ENCODE assay signal across 8 cellular contexts in the genomic region with DNA sequence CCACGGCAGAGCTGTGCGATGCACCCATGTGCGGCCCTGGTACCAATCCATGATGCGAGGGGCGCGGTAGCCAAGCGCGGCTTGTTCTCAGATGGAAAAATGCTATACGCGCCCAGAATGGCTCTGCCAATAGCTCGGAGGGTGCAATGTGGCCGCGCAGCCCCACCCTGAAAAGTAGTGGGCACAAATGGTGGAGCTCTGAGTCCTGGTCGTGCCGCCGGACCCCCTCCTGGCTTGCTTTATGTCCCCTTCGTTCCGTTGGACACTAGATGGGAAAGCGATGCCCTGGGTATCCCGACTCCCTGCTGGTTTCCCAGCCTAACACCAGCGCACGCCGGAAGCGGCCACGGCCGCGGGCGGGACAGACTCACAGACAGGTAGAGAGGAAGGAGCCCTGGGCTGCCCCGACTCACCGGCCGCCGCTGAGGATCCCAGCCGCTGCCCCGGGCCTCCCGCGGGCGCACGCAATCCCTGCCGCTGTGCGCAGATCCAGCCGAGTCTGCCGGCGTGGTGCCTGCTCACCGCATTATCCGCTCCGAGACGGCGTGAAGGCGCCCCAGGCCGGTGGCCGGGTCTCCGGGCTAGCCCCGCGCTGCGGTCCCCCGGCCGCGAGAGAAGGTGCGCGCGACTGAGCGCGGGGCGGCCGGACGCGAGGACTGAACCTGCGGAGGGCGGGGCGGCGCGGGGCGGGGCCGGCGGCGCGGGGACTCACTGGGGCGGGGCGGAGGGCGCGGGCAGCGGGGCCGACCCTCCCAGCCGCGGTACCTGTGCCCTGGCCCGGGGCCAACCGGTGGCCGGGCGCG. TPM values are rescaled to one million over a fixed set of nuclear protein-coding genes. Genes with fewer than 3 reads are reported as not detected.
DNase-seq lines count a peak whose midpoint lies in the region; ATAC-seq lines count a peak whose summit lies in the region.

CDC42EP3 (minus strand) TSS at position 630 of the 803 bp plus-strand sequence. CDS start 25,055 bp downstream, outside the sequence.

- H3K9me3 Mint-ChIP-seq in activated CD4-positive, alpha-beta memory T cell treated with anti-CD3 and anti-CD28 coated beads for 36 hours: no peaks in the 10 kb centered on the region

- CTCF ChIA-PET in activated CD4-positive, alpha-beta memory T cell treated with anti-CD3 and anti-CD28 coated beads for 36 hours (lab: Charles Lee): interaction anchor here (0.7 to 3.8 kb wide), 10 partner anchors 10 to 275 kb away, joined by 3 to 18 read pairs (median 4); no protein-coding TSS in a partner anchor

- peak within 1 kb of the TSS; percentile 95 for H3K4me3 Mint-ChIP-seq in activated CD4-positive, alpha-beta memory T cell treated with anti-CD3 and anti-CD28 coated beads for 36 hours

- POLR2A ChIA-PET in activated CD4-positive, alpha-beta memory T cell treated with anti-CD3 and anti-CD28 coated beads for 36 hours (lab: Charles Lee): interaction anchor here (0.6 to 2.2 kb wide), 20 partner anchors 12 to 206 kb away, joined by 3 to 13 read pairs (median 4); no protein-coding TSS in a partner anchor

- peaks cover 13% of the 10 kb centered on the region for H3K36me3 Mint-ChIP-seq in activated CD4-positive, alpha-beta memory T cell treated with anti-CD3 and anti-CD28 coated beads for 36 hours

- H3K27ac Mint-ChIP-seq in activated CD4-positive, alpha-beta memory T cell treated with anti-CD3 and anti-CD28 coated beads for 36 hours: peak within 1 kb of the TSS; percentile 91

- no peaks in the 10 kb centered on the region for H3K27me3 Mint-ChIP-seq in activated CD4-positive, alpha-beta memory T cell treated with anti-CD3 and anti-CD28 coated beads for 36 hours

- intact Hi-C loops in activated CD4-positive, alpha-beta memory T cell treated with anti-CD3 and anti-CD28 coated beads for 36 hours (cut with micrococcal nuclease): loop anchor here (1.0 to 5.0 kb wide), 6 partner anchors 22 to 279 kb away; no protein-coding TSS in a partner anchor

- H3K4me1 Mint-ChIP-seq in activated CD4-positive, alpha-beta memory T cell treated with anti-CD3 and anti-CD28 coated beads for 36 hours (ENCODE audit: low read depth): peaks cover 43% of the 10 kb centered on the region

- DNase-seq in NCI-H82 (lab: John Stamatoyannopoulos, UW) (peak; percentile 77), NCI-H82 treated with DMSO at 0.1 percent for 48 hours (lab: John Stamatoyannopoulos, UW; ENCODE audit: unreplicated experiment) (no peak), NCI-H345 (lab: John Stamatoyannopoulos, UW) (peak; percentile 79), mesenteric fat pad (ENCODE audit: low spot score) (no peak)
- peak; percentile 77 for DNase-seq in activated CD4-positive, alpha-beta memory T cell treated with anti-CD3 and anti-CD28 coated beads for 36 hours
- peak; percentile 63 for DNase-seq in effector CD4-positive, alpha-beta T cell
- peak; percentile 64 for DNase-seq in stimulated activated CD8-positive, alpha-beta memory T cell treated with anti-CD3 and anti-CD28 coated beads, Interleukin-4, amount 100 ng/mL, for 24 hours (ENCODE audit: low read depth)

- peak; percentile 37 for ATAC-seq in HG02938 (IDR thresholded peaks at IDR 0.05; ENCODE audit: unreplicated experiment)

RNA-seq across cellular contexts. Expression of gene CDC42EP3, which starts in this region (rescaled TPM):
- 10 to 100 TPM; 24.0 to 24.8 TPM for total RNA-seq in activated CD4-positive, alpha-beta memory T cell treated with anti-CD3 and anti-CD28 coated beads for 36 hours
- total RNA-seq in mesenteric fat pad: 47.6 TPM

Comparison
In these comparisons a context has a peak if more than half of its experiments do, and no peak if none do; other contexts are left out.
1. DNase-seq: peak in NCI-H82 (single experiment), NCI-H345 (single experiment), activated CD4-positive, alpha-beta memory T cell treated with anti-CD3 and anti-CD28 coated beads for 36 hours (single experiment), effector CD4-positive, alpha-beta T cell (single experiment) and stimulated activated CD8-positive, alpha-beta memory T cell treated with anti-CD3 and anti-CD28 coated beads, Interleukin-4, amount 100 ng/mL, for 24 hours (single experiment); none in NCI-H82 treated with DMSO at 0.1 percent for 48 hours (single experiment) and mesenteric fat pad (single experiment).